18 cellular contexts compared by ENCODE assay signal in genomic region chr16:69319826-69320730, GRCh38. TPM values are rescaled to one million over a fixed set of nuclear protein-coding genes. Genes with fewer than 3 reads are reported as not detected.
DNase-seq lines count a peak whose midpoint lies in the region; ATAC-seq, FAIRE-seq and TF ChIP-seq lines count a peak whose summit lies in the region.
"Had no signal": no experiment of that assay in that cellular context is flagged by ENCODE, and none has a peak within 500 bp of the region (broad histone marks: within the 10 kb centered on the region; RNA-seq: fewer than 3 reads in every experiment).

No MANE protein-coding gene starts in this region.

- peaks cover 30% of the 10 kb centered on the region for H3K36me3 Mint-ChIP-seq in activated T-cell treated with anti-CD3 and anti-CD28 coated beads, Interleukin-2, amount 50 U/mL, for 4 hours (ENCODE audit: insufficient read depth)
- H3K36me3 Mint-ChIP-seq in endothelial cell (ENCODE audit: low read depth, unreplicated experiment), result peaks cover 46% of the 10 kb centered on the region

- no peak for FAIRE-seq in GM12891 (lab: Jason Lieb, UNC)
- FAIRE-seq: D721Med had no signal

- no peaks in the 10 kb centered on the region for H3K27me3 ChIP-seq in sigmoid colon
- H3K27me3 ChIP-seq: Peyer's patch had no signal

- peak overlapping the region; percentile 34 for H3K27ac Mint-ChIP-seq in endothelial cell (ENCODE audit: unreplicated experiment)

- TF ChIP-seq POLR2A in sigmoid colon (IDR thresholded peaks at IDR 0.05) (no peak), GM12891 (IDR thresholded peaks at IDR 0.05; ENCODE audit: low read depth, low read length) (no peak)

- peaks cover 62 to 99% (median 85%) of the 10 kb centered on the region in 4 donors for H3K36me3 ChIP-seq in sigmoid colon

- H3K4me3 Mint-ChIP-seq in activated T-cell treated with anti-CD3 and anti-CD28 coated beads, Interleukin-2, amount 50 U/mL, for 4 hours, result no peak overlapping the region
- H3K4me3 Mint-ChIP-seq in endothelial cell (ENCODE audit: unreplicated experiment), result peak overlapping the region; percentile 28

- 92 to 93% methylated on average over 30 of the region's 30 CpGs for WGBS in sigmoid colon, 2 donors

- H3K27me3 Mint-ChIP-seq in activated T-cell treated with anti-CD3 and anti-CD28 coated beads, Interleukin-2, amount 50 U/mL, for 4 hours (ENCODE audit: low read depth), result no peaks in the 10 kb centered on the region
- H3K27me3 Mint-ChIP-seq in endothelial cell (ENCODE audit: unreplicated experiment), result peaks cover 14% of the 10 kb centered on the region

- TF ChIP-seq CTCF in RWPE1 (conservative IDR thresholded peaks at IDR 0.05; ENCODE audit: low read depth) (no peak), endothelial cell (IDR thresholded peaks at IDR 0.05; ENCODE audit: unreplicated experiment) (no peak), sigmoid colon (IDR thresholded peaks at IDR 0.05) (no peak)

- no peak for TF ChIP-seq EP300 in sigmoid colon (IDR thresholded peaks at IDR 0.05)

- H3K4me1 Mint-ChIP-seq in activated T-cell treated with anti-CD3 and anti-CD28 coated beads, Interleukin-2, amount 50 U/mL, for 4 hours (ENCODE audit: low read depth), result peaks cover 5% of the 10 kb centered on the region
- H3K4me1 Mint-ChIP-seq in endothelial cell (ENCODE audit: unreplicated experiment), result no peaks in the 10 kb centered on the region

- no peak overlapping the region for H3K4me3 ChIP-seq in sigmoid colon
- H3K4me3 ChIP-seq: Peyer's patch had no signal

- no peaks in the 10 kb centered on the region for H3K9me3 ChIP-seq in sigmoid colon
- H3K9me3 ChIP-seq: Peyer's patch had no signal

- H3K27ac ChIP-seq in RWPE1 (peak overlapping the region; percentile 43; the same call in 1 of the 2 replicates), sigmoid colon (no peak overlapping the region)
- H3K27ac ChIP-seq: Peyer's patch had no signal

- CTCF ChIA-PET in RWPE1 (lab: Yijun Ruan, JAX), result no interaction called here

- intact Hi-C loops in sigmoid colon (cut with DNase I), result no loop called here

- H3K9me3 Mint-ChIP-seq in activated T-cell treated with anti-CD3 and anti-CD28 coated beads, Interleukin-2, amount 50 U/mL, for 4 hours, result no peaks in the 10 kb centered on the region
- no peaks in the 10 kb centered on the region for H3K9me3 Mint-ChIP-seq in endothelial cell (ENCODE audit: unreplicated experiment)

- H3K4me1 ChIP-seq in sigmoid colon, result peaks cover 0 to 5% (median 0%) of the 10 kb centered on the region in 4 donors

- peak; percentile 16 to 18 for DNase-seq in activated T-cell treated with anti-CD3 and anti-CD28 coated beads, Interleukin-2, amount 50 U/mL, for 48 hours
- DNase-seq in activated T-cell treated with anti-CD3 and anti-CD28 coated beads, Interleukin-2, amount 50 U/mL, for 4 hours, result no peak
- DNase-seq in RWPE1 (ENCODE audit: low spot score), result no peak
- no peak for DNase-seq in endothelial cell (ENCODE audit: low spot score)
- DNase-seq in sigmoid colon, result peak; percentile 55
- DNase-seq in RPMI8226, result no peak
- DNase-seq in GM12891 (ENCODE audit: insufficient read length, low spot score), result no peak
- DNase-seq: 8988T, GF-D8, H7, NCI-H1417, NCI-H2029, NCI-H510A treated with DMSO at 0.1 percent for 48 hours, SIG-M5 had no signal

- ATAC-seq in activated T-cell treated with anti-CD3 and anti-CD28 coated beads, Interleukin-2, amount 50 U/mL, for 4 hours, result no peak
- no peak for ATAC-seq in GM21390 (IDR thresholded peaks at IDR 0.05; ENCODE audit: unreplicated experiment)

- POLR2A ChIA-PET in RWPE1 (lab: Yijun Ruan, JAX; ENCODE audit: low non-redundant PET), result no interaction called here

TF ChIP-seq in GM12891, 5 proteins besides CTCF, POLR2A, EP300 and RAD21:
- TF ChIP-seq TAF1 (IDR thresholded peaks at IDR 0.05; ENCODE audit: low read depth, low read length) (no peak), POU2F2 (IDR thresholded peaks at IDR 0.05; ENCODE audit: low read depth, low read length) (no peak), POLR2AphosphoS5 (IDR thresholded peaks at IDR 0.05; ENCODE audit: low read depth, low read length) (no peak), PAX5 (IDR thresholded peaks at IDR 0.05; ENCODE audit: insufficient read depth, low read length, severe bottlenecking) (no peak), SPI1 (IDR thresholded peaks at IDR 0.05; ENCODE audit: low read depth, low read length) (no peak)

RNA-seq across cellular contexts. Expression of gene VPS4A, which starts 8.9 kb away (rescaled TPM):
- total RNA-seq in activated T-cell treated with anti-CD3 and anti-CD28 coated beads, Interleukin-2, amount 50 U/mL, for 4 hours, result 10 to 100 TPM; 41.5 to 45.8 (median 44.1) TPM
- 36.3 TPM for total RNA-seq in endothelial cell (ENCODE audit: unreplicated experiment)
- total RNA-seq in sigmoid colon, result 10 to 100 TPM; 31.7 to 39.3 (median 34.8) TPM
- polyA plus RNA-seq in sigmoid colon, result 10 to 100 TPM; 25.8 to 31.7 (median 29.3) TPM
- 22.4 TPM for polyA plus RNA-seq in GM12891 (2012; ENCODE audit: low read depth, missing spikeins)

RNA-seq across cellular contexts. Expression of gene PDF, which starts 10.3 kb away (rescaled TPM):
- 10 to 100 TPM; 38.2 to 46.7 (median 43.4) TPM for total RNA-seq in activated T-cell treated with anti-CD3 and anti-CD28 coated beads, Interleukin-2, amount 50 U/mL, for 4 hours
- 11.4 TPM for total RNA-seq in endothelial cell (ENCODE audit: unreplicated experiment)
- 10 to 100 TPM in 2 of 4 donors, 1 to 10 TPM in 2; 8.6 to 18.6 (median 10.5) TPM for total RNA-seq in sigmoid colon
- 10 to 100 TPM in 1 of 3 donors, 1 to 10 TPM in 1, not detected in 1; 6.5 to 14.7 TPM for polyA plus RNA-seq in sigmoid colon
- 9.6 TPM for polyA plus RNA-seq in GM12891 (2012; ENCODE audit: low read depth, missing spikeins)

RNA-seq across cellular contexts. Expression of gene COG8, which starts 19.3 kb away (rescaled TPM):
- 10 to 100 TPM; 34.6 to 47.0 (median 43.1) TPM for total RNA-seq in activated T-cell treated with anti-CD3 and anti-CD28 coated beads, Interleukin-2, amount 50 U/mL, for 4 hours
- 33.1 TPM for total RNA-seq in endothelial cell (ENCODE audit: unreplicated experiment)
- total RNA-seq in sigmoid colon, result 10 to 100 TPM; 32.2 to 57.6 (median 42.5) TPM
- polyA plus RNA-seq in sigmoid colon, result 10 to 100 TPM in 2 of 3 donors, 1 to 10 TPM in 1; 9.6 to 26.2 (median 14.8) TPM
- polyA plus RNA-seq in GM12891 (2012; ENCODE audit: low read depth, missing spikeins), result 14.3 TPM

RNA-seq across cellular contexts. Expression of gene NIP7, which starts 19.5 kb away (rescaled TPM):
- 100 to 1,000 TPM; 129 to 136 (median 132) TPM for total RNA-seq in activated T-cell treated with anti-CD3 and anti-CD28 coated beads, Interleukin-2, amount 50 U/mL, for 4 hours
- total RNA-seq in endothelial cell (ENCODE audit: unreplicated experiment) (34.4 TPM), sigmoid colon (10 to 100 TPM in 2 of 4 donors, 1 to 10 TPM in 2; 6.9 to 11.4 (median 9.1) TPM)
- 10 to 100 TPM; 16.5 to 23.8 (median 18.6) TPM for polyA plus RNA-seq in sigmoid colon
- polyA plus RNA-seq in GM12891 (2012; ENCODE audit: low read depth, missing spikeins), result 26.6 TPM

RNA-seq across cellular contexts. Expression of gene TMED6, which starts 31.5 kb away (rescaled TPM):
- total RNA-seq in activated T-cell treated with anti-CD3 and anti-CD28 coated beads, Interleukin-2, amount 50 U/mL, for 4 hours, result 1 to 10 TPM in 2 of 3 donors, under 1 TPM in 1; 0.90 to 1.5 (median 1.1) TPM
- 1.2 TPM for total RNA-seq in endothelial cell (ENCODE audit: unreplicated experiment)
- not detected for total RNA-seq in sigmoid colon
- 1 to 10 TPM in 2 of 3 donors, not detected in 1; 4.2 to 4.6 TPM for polyA plus RNA-seq in sigmoid colon
- polyA plus RNA-seq in GM12891 (2012; ENCODE audit: low read depth, missing spikeins), result 0.71 TPM
- total RNA-seq: H7, LHCN-M2 had no signal

Comparison
In these comparisons a context has a peak if more than half of its experiments do, and no peak if none do; other contexts are left out.
1. DNase-seq: peak in activated T-cell treated with anti-CD3 and anti-CD28 coated beads, Interleukin-2, amount 50 U/mL, for 48 hours (2 of 2) and sigmoid colon (single experiment); none in activated T-cell treated with anti-CD3 and anti-CD28 coated beads, Interleukin-2, amount 50 U/mL, for 4 hours (single experiment), RWPE1 (single experiment), endothelial cell (single experiment), RPMI8226 (single experiment) and GM12891 (single experiment).